Comparison of ENCODE assay signal across 14 cellular contexts in the genomic region with DNA sequence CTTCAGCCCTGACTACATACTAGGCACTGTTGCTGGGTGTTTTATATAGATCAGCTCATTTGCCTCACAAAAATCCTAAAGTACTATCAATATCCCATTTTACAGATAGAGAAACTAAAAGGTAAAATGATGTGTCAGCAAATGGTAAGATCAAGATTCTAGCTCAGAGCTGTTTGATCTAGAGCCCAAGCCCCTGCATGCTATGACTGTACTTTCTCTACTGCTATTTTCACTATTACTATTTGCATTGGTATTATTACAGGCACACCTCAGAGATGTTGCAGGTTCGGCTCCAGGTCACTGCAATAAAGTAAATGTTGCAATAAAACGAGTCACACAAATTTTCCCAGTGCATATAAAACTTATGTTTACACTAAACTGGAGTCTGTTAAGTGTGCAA. TPM values are rescaled to one million over a fixed set of nuclear protein-coding genes. Genes with fewer than 3 reads are reported as not detected.
DNase-seq lines count a peak whose midpoint lies in the region; ATAC-seq and TF ChIP-seq lines count a peak whose summit lies in the region.
"Had no signal": no experiment of that assay in that cellular context is flagged by ENCODE, and none has a peak within 500 bp of the region (broad histone marks: within the 10 kb centered on the region; RNA-seq: fewer than 3 reads in every experiment).

No MANE protein-coding gene starts in this region.

- ATAC-seq in GM21619 (IDR thresholded peaks at IDR 0.05; ENCODE audit: unreplicated experiment) (peak; percentile 27), activated B cell treated with CpG ODN at 0.5 μM for 24 hours (ENCODE audit: low read depth) (no peak), GM21360 (IDR thresholded peaks at IDR 0.05; ENCODE audit: unreplicated experiment) (no peak)
- ATAC-seq: lower lobe of right lung had no signal

- intact Hi-C loops in activated CD4-positive, alpha-beta memory T cell treated with anti-CD3 and anti-CD28 coated beads for 36 hours (cut with micrococcal nuclease), result loop anchor here (1.0 kb wide), 1 partner anchor 44 kb away; no protein-coding TSS in a partner anchor
- intact Hi-C loops in activated B cell treated with CpG ODN at 0.5 μM for 24 hours (cut with micrococcal nuclease), result no loop called here

- no peaks in the 10 kb centered on the region for H3K27me3 Mint-ChIP-seq in activated CD4-positive, alpha-beta memory T cell treated with anti-CD3 and anti-CD28 coated beads for 36 hours
- peaks cover 3% of the 10 kb centered on the region for H3K27me3 Mint-ChIP-seq in activated CD4-positive, alpha-beta memory T cell treated with anti-CD3 and anti-CD28 coated beads, Interleukin-2, amount 10 ng/mL, durations not matched to agents 7 days and 5 days
- H3K27me3 Mint-ChIP-seq in activated B cell treated with CpG ODN at 0.5 μM for 24 hours, result no peaks in the 10 kb centered on the region
- no peaks in the 10 kb centered on the region for H3K27me3 Mint-ChIP-seq in osteocyte (ENCODE audit: unreplicated experiment)

- H3K4me1 Mint-ChIP-seq in activated CD4-positive, alpha-beta memory T cell treated with anti-CD3 and anti-CD28 coated beads for 36 hours (ENCODE audit: low read depth), result peaks cover 58% of the 10 kb centered on the region
- peaks cover 61% of the 10 kb centered on the region for H3K4me1 Mint-ChIP-seq in activated CD4-positive, alpha-beta memory T cell treated with anti-CD3 and anti-CD28 coated beads, Interleukin-2, amount 10 ng/mL, durations not matched to agents 7 days and 5 days
- H3K4me1 Mint-ChIP-seq in activated B cell treated with CpG ODN at 0.5 μM for 24 hours (peaks cover 66% of the 10 kb centered on the region), osteocyte (ENCODE audit: unreplicated experiment) (peaks cover 18% of the 10 kb centered on the region)

- peak; percentile 54 for DNase-seq in activated CD4-positive, alpha-beta memory T cell treated with anti-CD3 and anti-CD28 coated beads for 36 hours
- no peak for DNase-seq in activated CD4-positive, alpha-beta memory T cell treated with anti-CD3 and anti-CD28 coated beads, Interleukin-2, amount 10 ng/mL, durations not matched to agents 7 days and 5 days
- DNase-seq in activated B cell treated with CpG ODN at 0.5 μM for 24 hours (no peak), osteocyte (ENCODE audit: extremely low spot score, unreplicated experiment) (peak; percentile 3), caudate nucleus (lab: John Stamatoyannopoulos, UW) (no peak)
- DNase-seq in effector CD8-positive, alpha-beta T cell (lab: John Stamatoyannopoulos, UW), result no peak
- DNase-seq: Kasumi-1; lower lobe of right lung; NK-92 treated with Interleukin-12 subunit alpha and Interleukin-12 subunit beta, amount 100 ng/mL, for 24 hours; SJCRH30 had no signal

- no peak overlapping the region for H3K27ac Mint-ChIP-seq in activated CD4-positive, alpha-beta memory T cell treated with anti-CD3 and anti-CD28 coated beads for 36 hours
- no peak overlapping the region for H3K27ac Mint-ChIP-seq in activated CD4-positive, alpha-beta memory T cell treated with anti-CD3 and anti-CD28 coated beads, Interleukin-2, amount 10 ng/mL, durations not matched to agents 7 days and 5 days
- peak overlapping the region; percentile 85 for H3K27ac Mint-ChIP-seq in activated B cell treated with CpG ODN at 0.5 μM for 24 hours
- H3K27ac Mint-ChIP-seq in osteocyte (ENCODE audit: unreplicated experiment), result no peak overlapping the region

- H3K36me3 Mint-ChIP-seq in activated CD4-positive, alpha-beta memory T cell treated with anti-CD3 and anti-CD28 coated beads for 36 hours, result peaks cover 15% of the 10 kb centered on the region
- H3K36me3 Mint-ChIP-seq in activated CD4-positive, alpha-beta memory T cell treated with anti-CD3 and anti-CD28 coated beads, Interleukin-2, amount 10 ng/mL, durations not matched to agents 7 days and 5 days (ENCODE audit: low read depth), result peaks cover 15% of the 10 kb centered on the region
- peaks cover 22% of the 10 kb centered on the region for H3K36me3 Mint-ChIP-seq in activated B cell treated with CpG ODN at 0.5 μM for 24 hours (ENCODE audit: low read depth)
- H3K36me3 Mint-ChIP-seq in osteocyte (ENCODE audit: unreplicated experiment), result peaks cover 8% of the 10 kb centered on the region

- H3K27ac ChIP-seq in caudate nucleus (ENCODE audit: low read depth, low read length), result no peak overlapping the region
- H3K27ac ChIP-seq: esophagus muscularis mucosa, lower lobe of right lung, SJCRH30, VCaP had no signal

- POLR2A ChIA-PET in activated CD4-positive, alpha-beta memory T cell treated with anti-CD3 and anti-CD28 coated beads for 36 hours (lab: Charles Lee), result interaction anchor here (0.9 to 1.4 kb wide), 3 partner anchors 9 to 43 kb away, joined by 3 to 8 read pairs (median 3); a partner anchor contains a TSS
- POLR2A ChIA-PET in activated CD4-positive, alpha-beta memory T cell treated with anti-CD3 and anti-CD28 coated beads, Interleukin-2, amount 10 ng/mL, durations not matched to agents 7 days and 5 days (lab: Charles Lee), result interaction anchor here (1.0 to 15.5 kb wide), 4 partner anchors 12 to 59 kb away, joined by 4 to 385 read pairs (median 4); a partner anchor contains a TSS
- POLR2A ChIA-PET in activated B cell treated with CpG ODN at 0.5 μM for 24 hours (lab: Charles Lee), result interaction anchor here (0.7 to 10.6 kb wide), 4 partner anchors 11 to 64 kb away, joined by 5 to 158 read pairs (median 8); a partner anchor contains a TSS

- CTCF ChIA-PET in activated CD4-positive, alpha-beta memory T cell treated with anti-CD3 and anti-CD28 coated beads for 36 hours (lab: Charles Lee), result interaction anchor here (0.6 to 18.8 kb wide), 3 partner anchors 11 to 91 kb away, joined by 3 to 472 read pairs (median 4); a partner anchor contains a TSS
- CTCF ChIA-PET in activated CD4-positive, alpha-beta memory T cell treated with anti-CD3 and anti-CD28 coated beads, Interleukin-2, amount 10 ng/mL, durations not matched to agents 7 days and 5 days (lab: Charles Lee), result interaction anchor here (0.7 to 7.3 kb wide), 4 partner anchors 13 to 113 kb away, joined by 3 to 86 read pairs (median 4); a partner anchor contains a TSS
- CTCF ChIA-PET in activated B cell treated with CpG ODN at 0.5 μM for 24 hours (lab: Charles Lee), result interaction anchor here (1.5 to 14.5 kb wide), 6 partner anchors 37 to 229 kb away, joined by 3 to 338 read pairs (median 14); no protein-coding TSS in a partner anchor

- no peaks in the 10 kb centered on the region for H3K9me3 Mint-ChIP-seq in activated CD4-positive, alpha-beta memory T cell treated with anti-CD3 and anti-CD28 coated beads for 36 hours
- H3K9me3 Mint-ChIP-seq in activated CD4-positive, alpha-beta memory T cell treated with anti-CD3 and anti-CD28 coated beads, Interleukin-2, amount 10 ng/mL, durations not matched to agents 7 days and 5 days, result no peaks in the 10 kb centered on the region
- H3K9me3 Mint-ChIP-seq in activated B cell treated with CpG ODN at 0.5 μM for 24 hours (no peaks in the 10 kb centered on the region), osteocyte (ENCODE audit: unreplicated experiment) (no peaks in the 10 kb centered on the region)

- no peak overlapping the region for H3K4me3 Mint-ChIP-seq in activated CD4-positive, alpha-beta memory T cell treated with anti-CD3 and anti-CD28 coated beads for 36 hours
- H3K4me3 Mint-ChIP-seq in activated CD4-positive, alpha-beta memory T cell treated with anti-CD3 and anti-CD28 coated beads, Interleukin-2, amount 10 ng/mL, durations not matched to agents 7 days and 5 days, result no peak overlapping the region
- H3K4me3 Mint-ChIP-seq in activated B cell treated with CpG ODN at 0.5 μM for 24 hours (no peak overlapping the region), osteocyte (ENCODE audit: unreplicated experiment) (no peak overlapping the region)

- no peak for TF ChIP-seq CTCF in activated B cell treated with CpG ODN at 0.5 μM for 24 hours (IDR thresholded peaks at IDR 0.05)
- no peak for TF ChIP-seq CTCF in osteocyte (IDR thresholded peaks at IDR 0.05)

RNA-seq across cellular contexts. Expression of a gene that starts 10.9 kb away (rescaled TPM):
- 10 to 100 TPM; 88.6 to 94.3 TPM for total RNA-seq in activated CD4-positive, alpha-beta memory T cell treated with anti-CD3 and anti-CD28 coated beads for 36 hours
- total RNA-seq in activated CD4-positive, alpha-beta memory T cell treated with anti-CD3 and anti-CD28 coated beads, Interleukin-2, amount 10 ng/mL, durations not matched to agents 7 days and 5 days, result 10 to 100 TPM; 69.9 to 74.1 TPM
- 114 and 117 TPM in 2 replicates for total RNA-seq in activated B cell treated with CpG ODN at 0.5 μM for 24 hours
- 93.9 and 103 TPM in 2 replicates for total RNA-seq in osteocyte

RNA-seq across cellular contexts. Expression of a gene that starts 12.3 kb away (rescaled TPM):
- total RNA-seq in activated CD4-positive, alpha-beta memory T cell treated with anti-CD3 and anti-CD28 coated beads for 36 hours, result 10 to 100 TPM; 84.3 to 91.5 TPM
- 10 to 100 TPM; 68.9 to 70.3 TPM for total RNA-seq in activated CD4-positive, alpha-beta memory T cell treated with anti-CD3 and anti-CD28 coated beads, Interleukin-2, amount 10 ng/mL, durations not matched to agents 7 days and 5 days
- total RNA-seq in activated B cell treated with CpG ODN at 0.5 μM for 24 hours (88.4 and 107 TPM in 2 replicates), osteocyte (47.2 and 47.5 TPM in 2 replicates)

RNA-seq across cellular contexts. Expression of a gene that starts 24.6 kb away (rescaled TPM):
- total RNA-seq in activated CD4-positive, alpha-beta memory T cell treated with anti-CD3 and anti-CD28 coated beads for 36 hours, result under 1 TPM; 0.10 to 0.24 TPM
- 1 to 10 TPM in 1 of 2 experiments, under 1 TPM in 1; 0.80 to 1.0 TPM for total RNA-seq in activated CD4-positive, alpha-beta memory T cell treated with anti-CD3 and anti-CD28 coated beads, Interleukin-2, amount 10 ng/mL, durations not matched to agents 7 days and 5 days
- total RNA-seq in activated B cell treated with CpG ODN at 0.5 μM for 24 hours, result not detected in 2 replicates
- total RNA-seq in osteocyte, result 54.0 and 58.8 TPM in 2 replicates

RNA-seq across cellular contexts. Expression of a gene that starts 58.2 kb away (rescaled TPM):
- total RNA-seq in activated CD4-positive, alpha-beta memory T cell treated with anti-CD3 and anti-CD28 coated beads for 36 hours, result 1 to 10 TPM; 5.7 to 6.0 TPM
- 1 to 10 TPM; 6.3 to 7.1 TPM for total RNA-seq in activated CD4-positive, alpha-beta memory T cell treated with anti-CD3 and anti-CD28 coated beads, Interleukin-2, amount 10 ng/mL, durations not matched to agents 7 days and 5 days
- 7.7 and 11.2 TPM in 2 replicates for total RNA-seq in activated B cell treated with CpG ODN at 0.5 μM for 24 hours
- total RNA-seq in osteocyte, result 5.8 and 6.0 TPM in 2 replicates

Comparison
In these comparisons a context has a peak if more than half of its experiments do, and no peak if none do; other contexts are left out.
1. DNase-seq: peak in activated CD4-positive, alpha-beta memory T cell treated with anti-CD3 and anti-CD28 coated beads for 36 hours (single experiment) and osteocyte (single experiment); none in activated CD4-positive, alpha-beta memory T cell treated with anti-CD3 and anti-CD28 coated beads, Interleukin-2, amount 10 ng/mL, durations not matched to agents 7 days and 5 days (single experiment), activated B cell treated with CpG ODN at 0.5 μM for 24 hours (single experiment), caudate nucleus (0 of 61) and effector CD8-positive, alpha-beta T cell (single experiment).
2. RNA of a gene that starts 24.6 kb away (total RNA-seq): 54.0 to 58.8 TPM in osteocyte; 0.80 to 1.0 TPM in activated CD4-positive, alpha-beta memory T cell treated with anti-CD3 and anti-CD28 coated beads, Interleukin-2, amount 10 ng/mL, durations not matched to agents 7 days and 5 days, 0.10 to 0.24 TPM in activated CD4-positive, alpha-beta memory T cell treated with anti-CD3 and anti-CD28 coated beads for 36 hours and not detected in activated B cell treated with CpG ODN at 0.5 μM for 24 hours; every median in the first group is over 10 times any median in the second.